ENCODE assay signal across 32 cellular contexts in the genomic region with DNA sequence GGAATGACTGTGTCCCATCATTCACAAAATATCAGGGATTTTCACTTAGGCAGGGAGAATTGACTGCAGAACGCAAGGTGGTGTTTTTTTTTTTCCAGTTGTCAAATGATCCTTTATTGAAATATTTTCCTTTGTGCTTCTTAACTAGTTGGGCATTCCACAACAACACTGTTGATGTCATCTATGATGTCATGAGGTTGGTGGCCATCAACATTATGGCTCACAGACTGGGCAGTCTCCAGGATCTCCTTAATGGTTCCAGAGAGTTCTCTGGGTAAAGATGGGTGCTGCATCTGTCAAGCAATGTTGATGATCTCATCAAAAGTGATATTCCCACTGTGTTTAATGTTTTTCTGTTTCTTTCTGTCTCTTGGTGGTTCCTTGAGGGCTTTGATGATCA.
"Had no signal": no experiment of that assay in that cellular context is flagged by ENCODE, and none has a peak within 500 bp of the region (broad histone marks: within the 10 kb centered on the region; RNA-seq: fewer than 3 reads in every experiment).

No MANE protein-coding gene starts in this region.

- DNase-seq: activated effector memory CD4-positive, alpha-beta T cell treated with anti-CD3 and anti-CD28 coated beads, Interleukin-2, amount 50 U/mL, for 16 hours; activated effector memory CD4-positive, alpha-beta T cell treated with Interleukin-2 at 50 U/mL for 16 hours; activated gamma-delta T cell; activated gamma-delta T cell treated with Interleukin-2 at 50 U/mL for 16 hours; activated naive CD4-positive, alpha-beta T cell; activated naive CD4-positive, alpha-beta T cell treated with anti-CD3 and anti-CD28 coated beads for 36 hours; activated naive CD4-positive, alpha-beta T cell treated with anti-CD3 and anti-CD28 coated beads, Interleukin-2, amount 10 ng/mL, durations not matched to agents 7 days and 5 days; activated naive CD4-positive, alpha-beta T cell treated with anti-CD3 and anti-CD28 coated beads, Interleukin-2, amount 50 U/mL, for 16 hours; activated naive CD4-positive, alpha-beta T cell treated with Interleukin-2 at 50 U/mL for 16 hours; activated naive CD8-positive, alpha-beta T cell treated with anti-CD3 and anti-CD28 coated beads for 36 hours; activated naive CD8-positive, alpha-beta T cell treated with anti-CD3 and anti-CD28 coated beads, Interleukin-2, amount 10 ng/mL, durations not matched to agents 7 days and 5 days; activated naive CD8-positive, alpha-beta T cell treated with anti-CD3 and anti-CD28 coated beads, Interleukin-2, amount 50 U/mL, for 24 hours; activated T-cell treated with anti-CD3 and anti-CD28 coated beads, Interleukin-2, amount 50 U/mL, for 1 hour; activated T-cell treated with anti-CD3 and anti-CD28 coated beads, Interleukin-2, amount 50 U/mL, for 24 hours; activated T-cell treated with anti-CD3 and anti-CD28 coated beads, Interleukin-2, amount 50 U/mL, for 4 hours; activated T-cell treated with anti-CD3 and anti-CD28 coated beads, Interleukin-2, amount 50 U/mL, for 48 hours; activated T-cell treated with anti-CD3 and anti-CD28 coated beads, Interleukin-2, amount 50 U/mL, for 72 hours; adrenal gland; amniotic stem cell; amygdala; anterior cingulate cortex; aorta; body of pancreas; brain microvascular endothelial cell; central memory CD4-positive, alpha-beta T cell; cerebellar nuclear complex had no signal

- H3K27me3 ChIP-seq: adrenal gland, ascending aorta, body of pancreas, brain microvascular endothelial cell, cardiac muscle cell had no signal

- FAIRE-seq: astrocyte had no signal

- H3K4me1 ChIP-seq: adrenal gland, ascending aorta, body of pancreas, breast epithelium had no signal

- H3K27ac ChIP-seq: adrenal gland, ascending aorta, body of pancreas, brain microvascular endothelial cell, breast epithelium, cardiac muscle cell had no signal

- H3K36me3 ChIP-seq: adrenal gland, ascending aorta, brain microvascular endothelial cell, breast epithelium, cardiac muscle cell had no signal

- H3K9me3 ChIP-seq: adrenal gland, ascending aorta, body of pancreas, breast epithelium had no signal

- H3K4me3 ChIP-seq: adrenal gland, ascending aorta, body of pancreas, breast epithelium, cardiac muscle cell had no signal

- ATAC-seq: activated naive CD4-positive, alpha-beta T cell treated with anti-CD3 and anti-CD28 coated beads, Interleukin-2, amount 50 U/mL, for 72 hours; activated naive CD8-positive, alpha-beta T cell treated with anti-CD3 and anti-CD28 coated beads, Interleukin-2, amount 50 U/mL, for 24 hours; activated T-cell treated with anti-CD3 and anti-CD28 coated beads, Interleukin-2, amount 50 U/mL, for 4 hours; activated T-cell treated with anti-CD3 and anti-CD28 coated beads, Interleukin-2, amount 50 U/mL, for 72 hours; activated T-helper 17 cell treated with anti-CD3 and anti-CD28 coated beads, Interleukin-2, amount 50 U/mL, for 72 hours; body of pancreas had no signal
